Comparison of ENCODE assay signal across 9 cellular contexts in the genomic region with DNA sequence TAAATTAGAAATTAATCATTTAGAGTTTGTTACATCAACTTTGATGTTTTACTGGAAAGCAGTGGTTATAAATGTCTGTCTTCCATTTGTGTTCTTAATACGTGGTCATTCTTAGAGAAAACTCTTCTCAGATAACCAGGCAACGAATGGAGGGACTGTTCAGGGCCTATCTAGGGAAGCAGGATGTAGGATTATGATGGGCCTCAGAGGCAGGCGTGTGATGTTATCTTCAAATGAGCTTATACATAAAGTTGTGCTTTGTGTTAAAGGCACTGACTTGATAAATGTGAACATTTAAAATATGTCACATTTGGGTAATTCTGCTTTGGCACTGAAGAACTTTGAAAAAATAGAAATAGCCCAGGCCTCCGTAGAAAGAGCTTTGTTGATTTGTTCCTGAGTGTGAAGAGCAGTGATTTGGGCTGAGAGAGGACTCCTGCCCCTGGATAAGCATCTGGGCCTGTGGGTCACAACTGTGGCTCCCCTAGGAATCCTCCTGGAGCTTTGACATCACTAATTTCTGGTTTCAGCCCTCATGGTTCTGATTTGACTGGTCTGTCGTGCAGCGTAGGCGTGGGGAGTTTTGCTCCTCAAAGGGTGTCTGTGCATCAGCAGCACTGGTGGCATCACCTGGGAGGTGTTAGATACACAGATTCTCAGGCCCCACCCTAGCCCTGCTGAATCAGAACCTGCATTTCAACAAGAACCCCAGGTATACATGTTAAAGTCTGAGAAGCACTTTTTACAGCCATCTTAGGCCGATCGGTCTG. TPM values are rescaled to one million over a fixed set of nuclear protein-coding genes. Genes with fewer than 3 reads are reported as not detected.
DNase-seq lines count a peak whose midpoint lies in the region; ATAC-seq lines count a peak whose summit lies in the region.
"Had no signal": no experiment of that assay in that cellular context is flagged by ENCODE, and none has a peak within 500 bp of the region (broad histone marks: within the 10 kb centered on the region; RNA-seq: fewer than 3 reads in every experiment).

No MANE protein-coding gene starts in this region.

- H3K27me3 Mint-ChIP-seq in activated CD4-positive, alpha-beta memory T cell treated with anti-CD3 and anti-CD28 coated beads, Interleukin-2, amount 10 ng/mL, durations not matched to agents 7 days and 5 days = no peaks in the 10 kb centered on the region

- DNase-seq in activated CD4-positive, alpha-beta T cell treated with anti-CD3 and anti-CD28 coated beads for 24 hours (ENCODE audit: low read depth in 2 of 2) = peak; percentile 44 to 46
- DNase-seq in activated CD4-positive, alpha-beta T cell treated with anti-CD3 and anti-CD28 coated beads for 1 hour = no peak
- DNase-seq in activated CD4-positive, alpha-beta memory T cell treated with anti-CD3 and anti-CD28 coated beads, Interleukin-2, amount 10 ng/mL, durations not matched to agents 7 days and 5 days = peak; percentile 22
- DNase-seq in stimulated activated CD8-positive, alpha-beta memory T cell treated with anti-CD3 and anti-CD28 coated beads, Interleukin-2, amount 100 ng/mL, for 48 hours (ENCODE audit: low read depth in 2 of 2) = peak; percentile 39 to 48
- DNase-seq in NCI-H1048 (lab: John Stamatoyannopoulos, UW) (no peak), ACHN (no peak), NK-92 (lab: John Stamatoyannopoulos, UW; ENCODE audit: unreplicated experiment) (no peak)
- DNase-seq: H7 had no signal

- H3K4me1 Mint-ChIP-seq in activated CD4-positive, alpha-beta memory T cell treated with anti-CD3 and anti-CD28 coated beads, Interleukin-2, amount 10 ng/mL, durations not matched to agents 7 days and 5 days = peaks cover 29% of the 10 kb centered on the region

- peaks cover 4% of the 10 kb centered on the region for H3K9me3 Mint-ChIP-seq in activated CD4-positive, alpha-beta memory T cell treated with anti-CD3 and anti-CD28 coated beads, Interleukin-2, amount 10 ng/mL, durations not matched to agents 7 days and 5 days

- ATAC-seq in HG02938 (IDR thresholded peaks at IDR 0.05; ENCODE audit: unreplicated experiment) = peak; percentile 73

- POLR2A ChIA-PET in activated CD4-positive, alpha-beta memory T cell treated with anti-CD3 and anti-CD28 coated beads, Interleukin-2, amount 10 ng/mL, durations not matched to agents 7 days and 5 days (lab: Charles Lee) = no interaction called here

- CTCF ChIA-PET in activated CD4-positive, alpha-beta memory T cell treated with anti-CD3 and anti-CD28 coated beads, Interleukin-2, amount 10 ng/mL, durations not matched to agents 7 days and 5 days (lab: Charles Lee) = interaction anchor here (0.6 kb wide), 2 partner anchors 47 to 212 kb away, joined by 3 to 5 read pairs; no protein-coding TSS in a partner anchor

- peaks cover 6% of the 10 kb centered on the region for H3K36me3 Mint-ChIP-seq in activated CD4-positive, alpha-beta memory T cell treated with anti-CD3 and anti-CD28 coated beads, Interleukin-2, amount 10 ng/mL, durations not matched to agents 7 days and 5 days (ENCODE audit: low read depth)

- no peak overlapping the region for H3K27ac Mint-ChIP-seq in activated CD4-positive, alpha-beta memory T cell treated with anti-CD3 and anti-CD28 coated beads, Interleukin-2, amount 10 ng/mL, durations not matched to agents 7 days and 5 days

- in situ Hi-C loops in ACHN (cut with HindIII; ENCODE audit: low pct_ligation_motif_present, low pct_unique_long_range_greater_than_20kb, low sequenced_read_pairs) = no loop called here

- no peak overlapping the region for H3K4me3 Mint-ChIP-seq in activated CD4-positive, alpha-beta memory T cell treated with anti-CD3 and anti-CD28 coated beads, Interleukin-2, amount 10 ng/mL, durations not matched to agents 7 days and 5 days

RNA-seq across cellular contexts. Expression of gene SAMD4A, which starts 55.4 kb away (rescaled TPM):
- total RNA-seq in activated CD4-positive, alpha-beta memory T cell treated with anti-CD3 and anti-CD28 coated beads, Interleukin-2, amount 10 ng/mL, durations not matched to agents 7 days and 5 days = 1 to 10 TPM; 1.0 to 1.2 TPM

Comparison
In these comparisons a context has a peak if more than half of its experiments do, and no peak if none do; other contexts are left out.
1. DNase-seq: peak in activated CD4-positive, alpha-beta T cell treated with anti-CD3 and anti-CD28 coated beads for 24 hours (2 of 2), activated CD4-positive, alpha-beta memory T cell treated with anti-CD3 and anti-CD28 coated beads, Interleukin-2, amount 10 ng/mL, durations not matched to agents 7 days and 5 days (single experiment) and stimulated activated CD8-positive, alpha-beta memory T cell treated with anti-CD3 and anti-CD28 coated beads, Interleukin-2, amount 100 ng/mL, for 48 hours (2 of 2); none in activated CD4-positive, alpha-beta T cell treated with anti-CD3 and anti-CD28 coated beads for 1 hour (single experiment), NCI-H1048 (single experiment), ACHN (single experiment) and NK-92 (single experiment).